13 cellular contexts compared by ENCODE assay signal in the genomic region with DNA sequence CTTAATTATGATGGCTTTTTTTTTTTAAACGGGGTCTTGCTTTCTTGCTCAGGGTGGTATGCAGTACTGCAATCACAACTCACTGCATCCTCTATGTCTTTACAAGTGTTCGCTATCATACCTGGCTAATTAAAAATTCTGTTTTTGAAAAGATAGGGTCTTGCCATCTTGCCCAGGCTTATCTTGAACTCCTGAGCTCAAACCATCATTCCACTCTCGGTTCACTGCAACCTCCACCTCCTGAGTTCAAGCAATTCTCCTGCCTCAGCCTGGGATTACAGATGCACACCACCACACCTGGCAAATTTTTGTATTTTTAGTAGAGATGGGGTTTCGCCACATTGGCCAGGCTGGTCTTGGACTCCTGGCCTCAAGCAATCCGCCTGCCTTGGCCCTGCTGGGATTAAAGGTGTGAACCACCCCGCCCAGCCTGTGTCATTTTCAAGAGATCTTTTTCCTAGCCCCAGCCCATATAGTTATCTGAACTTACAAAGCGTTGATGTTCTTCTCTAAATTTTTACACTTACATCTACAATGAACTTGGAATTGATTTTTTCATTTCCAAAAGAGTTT. TPM values are rescaled to one million over a fixed set of nuclear protein-coding genes. Genes with fewer than 3 reads are reported as not detected.
DNase-seq lines count a peak whose midpoint lies in the region; ATAC-seq and TF ChIP-seq lines count a peak whose summit lies in the region.
"Had no signal": no experiment of that assay in that cellular context is flagged by ENCODE, and none has a peak within 500 bp of the region (broad histone marks: within the 10 kb centered on the region; RNA-seq: fewer than 3 reads in every experiment).

No MANE protein-coding gene starts in this region.

- H3K27me3 ChIP-seq in breast epithelium: no peaks in the 10 kb centered on the region
- H3K27me3 ChIP-seq in upper lobe of right lung: no peaks in the 10 kb centered on the region

- peaks cover 35% of the 10 kb centered on the region for H3K4me1 Mint-ChIP-seq in MCF 10A (ENCODE audit: insufficient read depth, unreplicated experiment)
- H3K4me1 Mint-ChIP-seq in T-cell: peaks cover 77 to 91% (median 79%) of the 10 kb centered on the region in 3 donors
- peaks cover 13% of the 10 kb centered on the region for H3K4me1 Mint-ChIP-seq in glutamatergic neuron (ENCODE audit: low read depth, unreplicated experiment)

- ATAC-seq in T-cell (replicated peaks in 1 of 4) (no peak), upper lobe of right lung (no peak), HG03521 (IDR thresholded peaks at IDR 0.05; ENCODE audit: unreplicated experiment) (no peak), HG03342 (IDR thresholded peaks at IDR 0.05; ENCODE audit: unreplicated experiment) (no peak), SK-N-SH treated with all-trans-retinoic acid at 6 μM for 48 hours (no peak)
- ATAC-seq: left lobe of liver had no signal

- H3K9me3 Mint-ChIP-seq in MCF 10A (ENCODE audit: unreplicated experiment) (no peaks in the 10 kb centered on the region), T-cell (no peaks in the 10 kb centered on the region), glutamatergic neuron (ENCODE audit: unreplicated experiment) (peaks cover 7% of the 10 kb centered on the region)

- no peak overlapping the region for H3K27ac ChIP-seq in breast epithelium
- H3K27ac ChIP-seq in upper lobe of right lung: no peak overlapping the region

- DNase-seq in MCF 10A (ENCODE audit: unreplicated experiment) (no peak), breast epithelium (ENCODE audit: low spot score in 2 of 2) (no peak), T-cell (no peak), glutamatergic neuron (no peak), upper lobe of right lung (no peak)
- DNase-seq: activated CD4-positive, alpha-beta T cell treated with anti-CD3 and anti-CD28 coated beads for 48 hours; RPMI8226 had no signal

- H3K9me3 ChIP-seq in breast epithelium (no peaks in the 10 kb centered on the region), upper lobe of right lung (no peaks in the 10 kb centered on the region)

- H3K36me3 Mint-ChIP-seq in MCF 10A (ENCODE audit: insufficient read depth, unreplicated experiment) (peaks cover 77% of the 10 kb centered on the region), T-cell (peaks cover 18% of the 10 kb centered on the region), glutamatergic neuron (ENCODE audit: unreplicated experiment) (no peaks in the 10 kb centered on the region)

- no peaks in the 10 kb centered on the region for H3K27me3 Mint-ChIP-seq in MCF 10A (ENCODE audit: insufficient read depth, unreplicated experiment)
- H3K27me3 Mint-ChIP-seq in T-cell: no peaks in the 10 kb centered on the region
- peaks cover 3% of the 10 kb centered on the region for H3K27me3 Mint-ChIP-seq in glutamatergic neuron (ENCODE audit: unreplicated experiment)

- H3K4me3 ChIP-seq in breast epithelium (no peak overlapping the region), upper lobe of right lung (peak overlapping the region; percentile 12)

- intact Hi-C loops in MCF 10A (cut with micrococcal nuclease) (no loop called here), breast epithelium (cut with DNase I; ENCODE audit: low total_unique reads) (no loop called here), upper lobe of right lung (cut with DNase I) (no loop called here)

- peak overlapping the region; percentile 89 for H3K4me3 Mint-ChIP-seq in MCF 10A (ENCODE audit: unreplicated experiment)
- H3K4me3 Mint-ChIP-seq in T-cell: peak overlapping the region; percentile 87 to 97 (median 94)
- peak overlapping the region; percentile 34 for H3K4me3 Mint-ChIP-seq in glutamatergic neuron (ENCODE audit: unreplicated experiment)

- H3K4me1 ChIP-seq in breast epithelium (peaks cover 0 to 22% of the 10 kb centered on the region in 2 donors), upper lobe of right lung (peaks cover 78% of the 10 kb centered on the region)

- TF ChIP-seq CTCF in MCF 10A (IDR thresholded peaks at IDR 0.05; ENCODE audit: unreplicated experiment): no peak
- TF ChIP-seq CTCF in breast epithelium (IDR thresholded peaks at IDR 0.05): no peak
- no peak for TF ChIP-seq CTCF in glutamatergic neuron (IDR thresholded peaks at IDR 0.05; ENCODE audit: partially characterized antibody, unreplicated experiment)
- TF ChIP-seq CTCF in upper lobe of right lung (IDR thresholded peaks at IDR 0.05): no peak

- no TSS peak for BruUV-seq in MCF 10A (replicated peaks; lab: Mats Ljungman, UMichigan)

- POLR2A ChIA-PET in MCF 10A (lab: Yijun Ruan, JAX): interaction anchor here (1.1 to 8.8 kb wide), 4 partner anchors 6 to 262 kb away, joined by 3 to 169 read pairs (median 6); partner anchors contain the start of gene ZNF487
- POLR2A ChIA-PET in T-cell (lab: Charles Lee): interaction anchor here in 1 of 2 donors (0.6 kb wide), 1 partner anchor 251 kb away, joined by 4 read pairs; no protein-coding TSS in a partner anchor

- TF ChIP-seq POLR2A in breast epithelium (IDR thresholded peaks at IDR 0.05): no peak

- no peak overlapping the region for H3K27ac Mint-ChIP-seq in MCF 10A (ENCODE audit: low read depth, unreplicated experiment)
- H3K27ac Mint-ChIP-seq in T-cell: peak overlapping the region; percentile 87 to 95
- peak overlapping the region; percentile 17 for H3K27ac Mint-ChIP-seq in glutamatergic neuron (ENCODE audit: unreplicated experiment)

- CTCF ChIA-PET in MCF 10A (lab: Yijun Ruan, JAX): interaction anchor here (0.5 to 1.5 kb wide), 2 partner anchors 12 to 59 kb away, joined by 3 to 4 read pairs; no protein-coding TSS in a partner anchor
- CTCF ChIA-PET in T-cell (lab: Charles Lee): no interaction called here

- H3K36me3 ChIP-seq in breast epithelium: no peaks in the 10 kb centered on the region
- H3K36me3 ChIP-seq in upper lobe of right lung: peaks cover 20% of the 10 kb centered on the region

TF ChIP-seq in SK-N-SH treated with all-trans-retinoic acid at 6 μM for 48 hours, 23 proteins besides CTCF, POLR2A, EP300 and RAD21 (continues in another document):
- TF ChIP-seq ZFP30 (CRISPR knock-in tag; IDR thresholded peaks at IDR 0.05) (no peak), GLIS3 (CRISPR knock-in tag; IDR thresholded peaks at IDR 0.05) (no peak), BACH2 (CRISPR knock-in tag; IDR thresholded peaks at IDR 0.05; ENCODE audit: borderline replicate concordance) (no peak), ZNF70 (CRISPR knock-in tag; IDR thresholded peaks at IDR 0.05) (no peak), RARB (CRISPR knock-in tag; IDR thresholded peaks at IDR 0.05) (no peak), PPARA (CRISPR knock-in tag; IDR thresholded peaks at IDR 0.05; ENCODE audit: borderline replicate concordance) (no peak), ZNF565 (CRISPR knock-in tag; conservative IDR thresholded peaks at IDR 0.05; ENCODE audit: low read depth) (no peak), ARNTL (CRISPR knock-in tag; IDR thresholded peaks at IDR 0.05; ENCODE audit: borderline replicate concordance, low read depth) (no peak), ZFP3 (CRISPR knock-in tag; IDR thresholded peaks at IDR 0.05) (no peak), CREB5 (CRISPR knock-in tag; IDR thresholded peaks at IDR 0.05; ENCODE audit: low read depth) (no peak)
- TF ChIP-seq, protein P1, sequence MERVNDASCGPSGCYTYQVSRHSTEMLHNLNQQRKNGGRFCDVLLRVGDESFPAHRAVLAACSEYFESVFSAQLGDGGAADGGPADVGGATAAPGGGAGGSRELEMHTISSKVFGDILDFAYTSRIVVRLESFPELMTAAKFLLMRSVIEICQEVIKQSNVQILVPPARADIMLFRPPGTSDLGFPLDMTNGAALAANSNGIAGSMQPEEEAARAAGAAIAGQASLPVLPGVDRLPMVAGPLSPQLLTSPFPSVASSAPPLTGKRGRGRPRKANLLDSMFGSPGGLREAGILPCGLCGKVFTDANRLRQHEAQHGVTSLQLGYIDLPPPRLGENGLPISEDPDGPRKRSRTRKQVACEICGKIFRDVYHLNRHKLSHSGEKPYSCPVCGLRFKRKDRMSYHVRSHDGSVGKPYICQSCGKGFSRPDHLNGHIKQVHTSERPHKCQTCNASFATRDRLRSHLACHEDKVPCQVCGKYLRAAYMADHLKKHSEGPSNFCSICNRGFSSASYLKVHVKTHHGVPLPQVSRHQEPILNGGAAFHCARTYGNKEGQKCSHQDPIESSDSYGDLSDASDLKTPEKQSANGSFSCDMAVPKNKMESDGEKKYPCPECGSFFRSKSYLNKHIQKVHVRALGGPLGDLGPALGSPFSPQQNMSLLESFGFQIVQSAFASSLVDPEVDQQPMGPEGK (CRISPR knock-in tag; IDR thresholded peaks at IDR 0.05; ENCODE audit: borderline replicate concordance): no peak

RNA-seq across cellular contexts. Expression of gene HNRNPF, which starts 6.0 kb away (rescaled TPM):
- total RNA-seq in MCF 10A (2022): 184 and 198 TPM in 2 replicates
- total RNA-seq in breast epithelium: 100 to 1,000 TPM; 175 to 213 (median 207) TPM
- 100 to 1,000 TPM; 124 to 224 (median 206) TPM for total RNA-seq in T-cell
- total RNA-seq in glutamatergic neuron (ENCODE audit: unreplicated experiment): 99.7 TPM
- total RNA-seq in upper lobe of right lung: 183 TPM

RNA-seq across cellular contexts. Expression of gene FXYD4, which starts 31.5 kb away (rescaled TPM):
- total RNA-seq in MCF 10A (2022): not detected in 2 replicates
- total RNA-seq in breast epithelium: not detected
- total RNA-seq in T-cell: not detected
- total RNA-seq in glutamatergic neuron (ENCODE audit: unreplicated experiment): not detected
- total RNA-seq in upper lobe of right lung: 1.1 TPM
- total RNA-seq: fibroblast of villous mesenchyme, left lobe of liver, renal cortical epithelial cell had no signal

RNA-seq across cellular contexts. Expression of gene ZNF487, which starts 33.9 kb away (rescaled TPM):
- total RNA-seq in MCF 10A (2022): 2.2 and 2.6 TPM in 2 replicates
- total RNA-seq in breast epithelium: 10 to 100 TPM in 2 of 3 donors, 1 to 10 TPM in 1; 8.5 to 16.4 (median 12.8) TPM
- 1 to 10 TPM; 3.2 to 8.5 (median 5.2) TPM for total RNA-seq in T-cell
- 2.1 TPM for total RNA-seq in glutamatergic neuron (ENCODE audit: unreplicated experiment)
- total RNA-seq in upper lobe of right lung: 5.6 TPM

Comparison
In these comparisons a context has a peak if more than half of its experiments do, and no peak if none do; other contexts are left out.
1. H3K4me3 Mint-ChIP-seq: peak in every context shown above with its lines; median percentile 94 in T-cell; 89 in MCF 10A; 34 in glutamatergic neuron.